ENCODE assay signal across 10 cellular contexts in the genomic region with DNA sequence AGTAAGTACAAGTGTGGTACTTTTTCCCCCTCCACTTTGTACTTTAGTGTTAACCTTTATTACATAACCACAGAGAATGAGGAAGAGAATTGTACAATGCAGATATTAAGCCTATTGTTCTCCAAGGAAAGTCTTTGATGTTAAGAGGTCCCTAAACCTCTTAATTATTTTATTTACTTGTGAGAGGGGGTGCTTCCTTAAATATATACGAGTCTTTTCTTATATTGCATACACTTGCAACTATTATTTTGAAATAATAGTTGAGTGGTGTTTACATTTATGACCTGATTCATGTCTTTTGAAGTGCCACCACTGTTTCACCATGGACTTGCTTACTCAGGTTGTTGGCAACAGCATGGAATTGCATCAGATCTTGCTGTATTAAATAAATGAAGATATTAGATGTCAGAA. TPM values are rescaled to one million over a fixed set of nuclear protein-coding genes. Genes with fewer than 3 reads are reported as not detected.
A peak's percentile ranks its signal among the peaks of the same experiment; 100 is the strongest.
DNase-seq lines count a peak whose midpoint lies in the region; ATAC-seq and TF ChIP-seq lines count a peak whose summit lies in the region.
"Had no signal": no experiment of that assay in that cellular context is flagged by ENCODE, and none has a peak within 500 bp of the region (broad histone marks: within the 10 kb centered on the region; RNA-seq: fewer than 3 reads in every experiment).

No MANE protein-coding gene starts in this region.

- peak overlapping the region; percentile 58 for H3K4me3 Mint-ChIP-seq in stimulated activated naive CD8-positive, alpha-beta T cell treated with anti-CD3 and anti-CD28 coated beads, Interleukin-15, Interleukin-2, amounts not matched to agents 100 ng/mL and 50 ng/mL, for 24 hours

- H3K27me3 ChIP-seq in RWPE2 (ENCODE audit: insufficient read depth, poor library complexity, severe bottlenecking), result no peaks in the 10 kb centered on the region

- TF ChIP-seq CTCF in RWPE2 (IDR thresholded peaks at IDR 0.05; ENCODE audit: poor library complexity, severe bottlenecking), result no peak
- no peak for TF ChIP-seq CTCF in fibroblast of villous mesenchyme (IDR thresholded peaks at IDR 0.05; ENCODE audit: insufficient read depth, low read depth, low read length)

- H3K4me1 ChIP-seq in RWPE2 (ENCODE audit: insufficient read depth, poor library complexity, severe bottlenecking), result peaks cover 70% of the 10 kb centered on the region

- ATAC-seq in stimulated activated naive CD8-positive, alpha-beta T cell treated with anti-CD3 and anti-CD28 coated beads, Interleukin-15, Interleukin-2, amounts not matched to agents 100 U/mL and 50 U/mL, for 24 hours, result no peak
- ATAC-seq in RWPE2 (ENCODE audit: low read depth) (peak; percentile 64), GM21786 (IDR thresholded peaks at IDR 0.05; ENCODE audit: unreplicated experiment) (no peak), GM21737 (IDR thresholded peaks at IDR 0.05; ENCODE audit: unreplicated experiment) (no peak)

- H3K4me3 ChIP-seq in RWPE2 (ENCODE audit: severe bottlenecking) (no peak overlapping the region), fibroblast of villous mesenchyme (ENCODE audit: low read depth, low read length) (no peak overlapping the region)
- H3K4me3 ChIP-seq: thoracic aorta had no signal

- DNase-seq in stimulated activated naive CD8-positive, alpha-beta T cell treated with anti-CD3 and anti-CD28 coated beads, Interleukin-15, Interleukin-2, amounts not matched to agents 100 U/mL and 50 U/mL, for 24 hours, result no peak
- DNase-seq in RWPE2 (ENCODE audit: low spot score) (no peak), fibroblast of villous mesenchyme (ENCODE audit: low read depth) (peak; percentile 79), NCI-H82 (lab: John Stamatoyannopoulos, UW) (no peak), mucosa of gallbladder (ENCODE audit: low spot score) (no peak)
- DNase-seq: MM.1S had no signal

- no peaks in the 10 kb centered on the region for H3K36me3 ChIP-seq in RWPE2 (ENCODE audit: low read depth)
- H3K36me3 ChIP-seq: thoracic aorta had no signal

- H3K36me3 Mint-ChIP-seq in stimulated activated naive CD8-positive, alpha-beta T cell treated with anti-CD3 and anti-CD28 coated beads, Interleukin-15, Interleukin-2, amounts not matched to agents 100 ng/mL and 50 ng/mL, for 24 hours (ENCODE audit: low read depth), result no peaks in the 10 kb centered on the region

- peaks cover 99% of the 10 kb centered on the region for H3K4me1 Mint-ChIP-seq in stimulated activated naive CD8-positive, alpha-beta T cell treated with anti-CD3 and anti-CD28 coated beads, Interleukin-15, Interleukin-2, amounts not matched to agents 100 ng/mL and 50 ng/mL, for 24 hours (ENCODE audit: low read depth)

- H3K9me3 ChIP-seq in RWPE2 (ENCODE audit: severe bottlenecking), result no peaks in the 10 kb centered on the region
- H3K9me3 ChIP-seq: thoracic aorta had no signal

- peak overlapping the region; percentile 82 for H3K27ac Mint-ChIP-seq in stimulated activated naive CD8-positive, alpha-beta T cell treated with anti-CD3 and anti-CD28 coated beads, Interleukin-15, Interleukin-2, amounts not matched to agents 100 ng/mL and 50 ng/mL, for 24 hours

- H3K27ac ChIP-seq in RWPE2 (ENCODE audit: poor library complexity, severe bottlenecking), result peak overlapping the region; percentile 54
- H3K27ac ChIP-seq: thoracic aorta had no signal

- no peaks in the 10 kb centered on the region for H3K27me3 Mint-ChIP-seq in stimulated activated naive CD8-positive, alpha-beta T cell treated with anti-CD3 and anti-CD28 coated beads, Interleukin-15, Interleukin-2, amounts not matched to agents 100 ng/mL and 50 ng/mL, for 24 hours

- H3K9me3 Mint-ChIP-seq in stimulated activated naive CD8-positive, alpha-beta T cell treated with anti-CD3 and anti-CD28 coated beads, Interleukin-15, Interleukin-2, amounts not matched to agents 100 ng/mL and 50 ng/mL, for 24 hours, result no peaks in the 10 kb centered on the region

RNA-seq across cellular contexts. Expression of a gene that starts 10.1 kb away (rescaled TPM):
- 29.3 and 34.1 TPM in 2 replicates for total RNA-seq in fibroblast of villous mesenchyme
- total RNA-seq in mucosa of gallbladder, result 81.2 TPM
